ENCODE assay signal across 24 cellular contexts in genomic region chr12:93673084-93673483, GRCh38.
"Had no signal": no experiment of that assay in that cellular context is flagged by ENCODE, and none has a peak within 500 bp of the region (broad histone marks: within the 10 kb centered on the region; RNA-seq: fewer than 3 reads in every experiment).

No MANE protein-coding gene starts in this region.

- H3K36me3 ChIP-seq: brain microvascular endothelial cell, colonic mucosa, left ventricle myocardium inferior, ovary, stomach had no signal

- H3K4me1 ChIP-seq: colonic mucosa had no signal

- H3K27ac Mint-ChIP-seq: activated CD4-positive, alpha-beta memory T cell treated with anti-CD3 and anti-CD28 coated beads, Interleukin-2, amount 10 ng/mL, durations not matched to agents 7 days and 5 days; activated naive CD4-positive, alpha-beta T cell treated with anti-CD3 and anti-CD28 coated beads, Interleukin-2, amount 10 ng/mL, durations not matched to agents 7 days and 5 days; activated naive CD8-positive, alpha-beta T cell treated with anti-CD3 and anti-CD28 coated beads, Interleukin-2, amount 50 U/mL, for 24 hours; activated T-cell treated with anti-CD3 and anti-CD28 coated beads, Interleukin-2, amount 50 U/mL, for 24 hours; activated T-helper 2 cell treated with anti-CD3 and anti-CD28 coated beads, Interferon-gamma antibody, Interleukin-2, Interleukin-4, amounts not matched to agents 10 μg/mL and 5 μg/mL and 100 μg/mL, durations not matched to agents 14 hours and 24 hours and 36 hours; naive thymus-derived CD4-positive, alpha-beta T cell; stimulated activated effector memory CD8-positive, alpha-beta T cell treated with anti-CD3 and anti-CD28 coated beads, Interleukin-12 subunit alpha, Interleukin-12 subunit beta, amount 100 ng/mL, for 72 hours; type B pancreatic cell had no signal

- FAIRE-seq: frontal cortex had no signal

- DNase-seq: activated CD4-positive, alpha-beta memory T cell treated with anti-CD3 and anti-CD28 coated beads, Interleukin-2, amount 10 ng/mL, durations not matched to agents 7 days and 5 days; activated CD4-positive, alpha-beta T cell treated with anti-CD3 and anti-CD28 coated beads for 48 hours; activated CD4-positive, CD25-positive, alpha-beta regulatory T cell; activated naive CD4-positive, alpha-beta T cell treated with anti-CD3 and anti-CD28 coated beads, Interleukin-2, amount 10 ng/mL, durations not matched to agents 7 days and 5 days; activated naive CD8-positive, alpha-beta T cell treated with anti-CD3 and anti-CD28 coated beads, Interleukin-2, amount 50 U/mL, for 24 hours; activated T-cell treated with anti-CD3 and anti-CD28 coated beads, Interleukin-2, amount 50 U/mL, for 24 hours; aorta; brain microvascular endothelial cell; colonic mucosa; hypothalamus; kidney glomerular epithelial cell; left ventricle myocardium inferior; naive thymus-derived CD4-positive, alpha-beta T cell; ovary; stimulated activated CD4-positive, alpha-beta T cell treated with anti-CD3 and anti-CD28 coated beads, Interleukin-4, amount 100 ng/mL, for 24 hours; stomach; T1000; testis had no signal

- H3K4me3 Mint-ChIP-seq: activated CD4-positive, alpha-beta memory T cell treated with anti-CD3 and anti-CD28 coated beads, Interleukin-2, amount 10 ng/mL, durations not matched to agents 7 days and 5 days; activated naive CD4-positive, alpha-beta T cell treated with anti-CD3 and anti-CD28 coated beads, Interleukin-2, amount 10 ng/mL, durations not matched to agents 7 days and 5 days; activated naive CD8-positive, alpha-beta T cell treated with anti-CD3 and anti-CD28 coated beads, Interleukin-2, amount 50 U/mL, for 24 hours; activated T-cell treated with anti-CD3 and anti-CD28 coated beads, Interleukin-2, amount 50 U/mL, for 24 hours; central memory CD8-positive, alpha-beta T cell; naive thymus-derived CD4-positive, alpha-beta T cell; stimulated activated effector memory CD8-positive, alpha-beta T cell treated with anti-CD3 and anti-CD28 coated beads, Interleukin-12 subunit alpha, Interleukin-12 subunit beta, amount 100 ng/mL, for 72 hours; type B pancreatic cell had no signal

- H3K9me3 ChIP-seq: colonic mucosa, ovary, testis had no signal

- H3K27me3 ChIP-seq: brain microvascular endothelial cell, colonic mucosa, ovary, stomach, testis had no signal

- H3K4me3 ChIP-seq: colonic mucosa, left ventricle myocardium inferior, ovary, stomach, testis had no signal

- H3K27ac ChIP-seq: brain microvascular endothelial cell, colonic mucosa, left ventricle myocardium inferior, ovary, stomach, testis had no signal

- H3K36me3 Mint-ChIP-seq: type B pancreatic cell had no signal

- ATAC-seq: activated naive CD8-positive, alpha-beta T cell treated with anti-CD3 and anti-CD28 coated beads, Interleukin-2, amount 50 U/mL, for 24 hours; naive thymus-derived CD4-positive, alpha-beta T cell; sciatic nerve; stimulated activated effector memory CD8-positive, alpha-beta T cell treated with anti-CD3 and anti-CD28 coated beads, Interleukin-12 subunit alpha, Interleukin-12 subunit beta, amount 100 ng/mL, for 72 hours had no signal
